Comparison of ENCODE assay signal across 20 cellular contexts in the genomic region with DNA sequence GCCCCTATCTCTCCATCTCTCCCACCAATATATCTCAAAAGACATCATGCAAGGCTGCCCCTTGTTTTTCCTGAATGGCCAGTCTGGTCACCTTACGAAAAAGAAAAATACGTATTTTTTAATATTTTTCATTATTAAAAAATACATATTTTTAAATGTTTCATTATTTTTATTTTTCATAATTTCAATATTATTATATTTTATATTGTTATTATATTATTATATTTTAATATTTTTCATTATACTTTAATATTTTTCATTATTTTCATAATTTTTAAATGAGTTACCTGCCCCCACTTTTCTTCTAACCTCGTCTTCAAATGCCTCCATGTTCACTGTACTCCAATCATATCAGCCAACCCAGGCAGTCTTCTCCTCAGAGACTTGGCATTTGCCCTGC.
DNase-seq lines count a peak whose midpoint lies in the region; ATAC-seq, FAIRE-seq and TF ChIP-seq lines count a peak whose summit lies in the region.
"Had no signal": no experiment of that assay in that cellular context is flagged by ENCODE, and none has a peak within 500 bp of the region (broad histone marks: within the 10 kb centered on the region; RNA-seq: fewer than 3 reads in every experiment).

No MANE protein-coding gene starts in this region.

- no peak overlapping the region for H3K27ac Mint-ChIP-seq in WTC11
- no peak overlapping the region for H3K27ac Mint-ChIP-seq in mesothelial cell of epicardium
- H3K27ac Mint-ChIP-seq: CD4-positive, alpha-beta memory T cell had no signal

- POLR2A ChIA-PET in WTC11 (lab: Charles Lee), result no interaction called here

- WGBS in small intestine, 3 donors, result 85 to 95% (median 90%) methylated on average over 3 of the region's 3 CpGs

- H3K27me3 Mint-ChIP-seq in WTC11 (ENCODE audit: low read depth) (peaks cover 3% of the 10 kb centered on the region), mesothelial cell of epicardium (ENCODE audit: low read depth) (peaks cover 28% of the 10 kb centered on the region)

- H3K27me3 ChIP-seq in left lung, result no peaks in the 10 kb centered on the region
- H3K27me3 ChIP-seq in small intestine (ENCODE audit: control insufficient read depth in 2 of 2, insufficient read depth in 2 of 2, low read length in 2 of 2), result no peaks in the 10 kb centered on the region

- no peak for DNase-seq in WTC11 (ENCODE audit: low spot score)
- no peak for DNase-seq in frontal cortex (ENCODE audit: low spot score in 2 of 2)
- DNase-seq in mesothelial cell of epicardium (ENCODE audit: low spot score in 2 of 2, unreplicated experiment in 2 of 2), result no peak
- DNase-seq in left lung, result no peak
- DNase-seq in small intestine, result no peak
- DNase-seq: 8988T; C1 segment of cervical spinal cord; Calu3; CD4-positive, alpha-beta memory T cell; COR-L47; DMS53; DMS79 treated with DMSO at 0.1 percent for 48 hours; GM23248; H7; HCEC 1CT had no signal

- peak; percentile 90 for FAIRE-seq in G401.6 (lab: Jason Lieb, UNC)
- peak; percentile 96 for FAIRE-seq in frontal cortex (lab: Jason Lieb, UNC)
- no peak for FAIRE-seq in small intestine (lab: Jason Lieb, UNC)
- FAIRE-seq: GM12892, GM19239, H1 had no signal

- H3K36me3 Mint-ChIP-seq in WTC11, result 0 out of 2 replicates have a peak, but pooled peaks cover 5% of the 10 kb centered on the region
- H3K36me3 Mint-ChIP-seq in mesothelial cell of epicardium, result no peaks in the 10 kb centered on the region
- H3K36me3 Mint-ChIP-seq: CD4-positive, alpha-beta memory T cell had no signal

- ATAC-seq in WTC11, result no peak
- no peak for ATAC-seq in HG03025 (IDR thresholded peaks at IDR 0.05; ENCODE audit: low FRiP score, unreplicated experiment)
- no peak for ATAC-seq in left lung

- H3K4me3 Mint-ChIP-seq in WTC11 (no peak overlapping the region), mesothelial cell of epicardium (no peak overlapping the region)
- H3K4me3 Mint-ChIP-seq: CD4-positive, alpha-beta memory T cell had no signal

- intact Hi-C loops in left lung (cut with DNase I), result no loop called here

- H3K4me1 Mint-ChIP-seq in WTC11 (peaks cover 7% of the 10 kb centered on the region), mesothelial cell of epicardium (no peaks in the 10 kb centered on the region)
- H3K4me1 Mint-ChIP-seq: CD4-positive, alpha-beta memory T cell had no signal

- CTCF ChIA-PET in WTC11 (lab: Charles Lee), result no interaction called here

- H3K27ac ChIP-seq in left lung, result no peak overlapping the region
- H3K27ac ChIP-seq in small intestine (ENCODE audit: low read depth in 1 of 2, low read length in 1 of 2), result no peak overlapping the region
- H3K27ac ChIP-seq: GM23248 had no signal

- H3K9me3 ChIP-seq in left lung (no peaks in the 10 kb centered on the region), small intestine (ENCODE audit: control insufficient read depth, low read depth) (no peaks in the 10 kb centered on the region)

- peaks cover 9% of the 10 kb centered on the region for H3K9me3 Mint-ChIP-seq in WTC11
- H3K9me3 Mint-ChIP-seq in mesothelial cell of epicardium, result peaks cover 6% of the 10 kb centered on the region

- H3K36me3 ChIP-seq in left lung, result no peaks in the 10 kb centered on the region
- H3K36me3 ChIP-seq in small intestine (ENCODE audit: control insufficient read depth in 2 of 2, insufficient read depth in 2 of 2, low read length in 2 of 2), result no peaks in the 10 kb centered on the region

- H3K4me1 ChIP-seq in left lung (no peaks in the 10 kb centered on the region), small intestine (ENCODE audit: control insufficient read depth in 2 of 2, insufficient read depth in 1 of 2, low read depth in 1 of 2, low read length in 1 of 2) (no peaks in the 10 kb centered on the region)

- H3K4me3 ChIP-seq in left lung, result no peak overlapping the region
- H3K4me3 ChIP-seq in small intestine (ENCODE audit: low read depth in 1 of 2, low read length in 2 of 2), result no peak overlapping the region
- H3K4me3 ChIP-seq: GM23248 had no signal

- no peak for TF ChIP-seq CTCF in WTC11 (IDR thresholded peaks at IDR 0.05)
- TF ChIP-seq CTCF in mesothelial cell of epicardium (IDR thresholded peaks at IDR 0.05; ENCODE audit: unreplicated experiment), result no peak
- TF ChIP-seq CTCF in left lung (IDR thresholded peaks at IDR 0.05), result no peak

TF ChIP-seq in WTC11, 78 proteins besides CTCF, POLR2A, EP300 and RAD21:
- TF ChIP-seq PRRX2 (CRISPR knock-in tag; IDR thresholded peaks at IDR 0.05), result no peak
- no peak for TF ChIP-seq ATF6 (CRISPR knock-in tag; IDR thresholded peaks at IDR 0.05)
- peak; percentile 99 for TF ChIP-seq HMGA2 (CRISPR knock-in tag; IDR thresholded peaks at IDR 0.05)
